Comparison of ENCODE assay signal across 1 cellular context in the genomic region with DNA sequence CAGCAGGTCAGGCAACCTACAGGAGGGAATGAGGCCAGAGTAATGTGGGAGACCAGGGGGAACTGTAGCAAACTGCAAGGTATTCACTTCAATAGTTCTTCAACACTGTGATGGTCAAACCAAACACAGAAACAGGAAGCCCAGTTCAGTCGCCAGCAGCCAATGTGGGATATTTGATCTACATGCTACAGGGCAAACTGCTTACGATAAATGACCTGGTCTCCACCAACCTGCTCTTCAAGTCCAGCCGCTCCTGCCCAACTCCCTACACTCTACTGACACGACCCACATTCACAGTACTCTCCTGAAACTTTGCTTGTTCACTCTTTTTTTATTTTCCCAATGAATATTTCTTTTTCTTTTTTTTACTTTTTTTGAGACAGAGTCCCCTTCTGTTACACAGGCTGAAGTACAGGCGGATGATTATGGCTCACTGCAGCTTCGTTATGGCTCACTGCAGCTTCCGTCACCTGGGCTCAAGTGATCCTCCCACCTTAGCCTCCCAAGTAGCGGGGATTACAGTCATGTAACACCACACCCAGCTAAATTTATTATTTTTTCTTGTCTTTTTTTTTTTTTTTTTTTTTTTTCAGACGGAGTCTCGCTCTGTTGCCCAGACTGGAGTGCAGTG.
TF ChIP-seq lines count a peak whose summit lies in the region.

No MANE protein-coding gene starts in this region.

TF ChIP-seq in K562, 482 proteins besides CTCF, POLR2A, EP300 and RAD21:
- TF ChIP-seq TBP (optimal IDR thresholded peaks at IDR 0.05; ENCODE audit: low read depth, low read length), result no peak
- no peak for TF ChIP-seq U2AF2 (optimal IDR thresholded peaks at IDR 0.05; ENCODE audit: low read depth, low read length)
- TF ChIP-seq, protein P1, sequence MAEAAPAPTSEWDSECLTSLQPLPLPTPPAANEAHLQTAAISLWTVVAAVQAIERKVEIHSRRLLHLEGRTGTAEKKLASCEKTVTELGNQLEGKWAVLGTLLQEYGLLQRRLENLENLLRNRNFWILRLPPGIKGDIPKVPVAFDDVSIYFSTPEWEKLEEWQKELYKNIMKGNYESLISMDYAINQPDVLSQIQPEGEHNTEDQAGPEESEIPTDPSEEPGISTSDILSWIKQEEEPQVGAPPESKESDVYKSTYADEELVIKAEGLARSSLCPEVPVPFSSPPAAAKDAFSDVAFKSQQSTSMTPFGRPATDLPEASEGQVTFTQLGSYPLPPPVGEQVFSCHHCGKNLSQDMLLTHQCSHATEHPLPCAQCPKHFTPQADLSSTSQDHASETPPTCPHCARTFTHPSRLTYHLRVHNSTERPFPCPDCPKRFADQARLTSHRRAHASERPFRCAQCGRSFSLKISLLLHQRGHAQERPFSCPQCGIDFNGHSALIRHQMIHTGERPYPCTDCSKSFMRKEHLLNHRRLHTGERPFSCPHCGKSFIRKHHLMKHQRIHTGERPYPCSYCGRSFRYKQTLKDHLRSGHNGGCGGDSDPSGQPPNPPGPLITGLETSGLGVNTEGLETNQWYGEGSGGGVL (CRISPR knock-in tag; IDR thresholded peaks at IDR 0.05), result no peak
- TF ChIP-seq KDM5B (IDR thresholded peaks at IDR 0.05; ENCODE audit: insufficient replicate concordance, low read depth, low read length), result no peak
- no peak for TF ChIP-seq ZNF408 (CRISPR knock-in tag; IDR thresholded peaks at IDR 0.05; ENCODE audit: low read depth)
- TF ChIP-seq KAT8 (IDR thresholded peaks at IDR 0.05; ENCODE audit: low read depth), result no peak
- no peak for TF ChIP-seq ZNF41 (CRISPR knock-in tag; conservative IDR thresholded peaks at IDR 0.05)
- no peak for TF ChIP-seq RFX7 (CRISPR knock-in tag; IDR thresholded peaks at IDR 0.05)
- TF ChIP-seq, protein P2, sequence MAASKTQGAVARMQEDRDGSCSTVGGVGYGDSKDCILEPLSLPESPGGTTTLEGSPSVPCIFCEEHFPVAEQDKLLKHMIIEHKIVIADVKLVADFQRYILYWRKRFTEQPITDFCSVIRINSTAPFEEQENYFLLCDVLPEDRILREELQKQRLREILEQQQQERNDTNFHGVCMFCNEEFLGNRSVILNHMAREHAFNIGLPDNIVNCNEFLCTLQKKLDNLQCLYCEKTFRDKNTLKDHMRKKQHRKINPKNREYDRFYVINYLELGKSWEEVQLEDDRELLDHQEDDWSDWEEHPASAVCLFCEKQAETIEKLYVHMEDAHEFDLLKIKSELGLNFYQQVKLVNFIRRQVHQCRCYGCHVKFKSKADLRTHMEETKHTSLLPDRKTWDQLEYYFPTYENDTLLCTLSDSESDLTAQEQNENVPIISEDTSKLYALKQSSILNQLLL (CRISPR knock-in tag; IDR thresholded peaks at IDR 0.05; ENCODE audit: borderline replicate concordance), result no peak
- TF ChIP-seq SIN3A (IDR thresholded peaks at IDR 0.05; ENCODE audit: borderline replicate concordance in 2 of 2, control insufficient read depth in 1 of 2, low read depth in 2 of 2, low read length in 2 of 2), result no peak
- no peak for TF ChIP-seq SRSF7 (optimal IDR thresholded peaks at IDR 0.05; ENCODE audit: low read depth, low read length)
